In genomic region chr17:8310601-8311123, GRCh38 we compare ENCODE assay signal across 19 cellular contexts. TPM values are rescaled to one million over a fixed set of nuclear protein-coding genes. Genes with fewer than 3 reads are reported as not detected.
A peak's percentile ranks its signal among the peaks of the same experiment; 100 is the strongest.
DNase-seq lines count a peak whose midpoint lies in the region; ATAC-seq, FAIRE-seq and TF ChIP-seq lines count a peak whose summit lies in the region.
"Had no signal": no experiment of that assay in that cellular context is flagged by ENCODE, and none has a peak within 500 bp of the region (broad histone marks: within the 10 kb centered on the region; RNA-seq: fewer than 3 reads in every experiment).

No MANE protein-coding gene starts in this region.

- H2BK120ac ChIP-seq in mesenchymal stem cell (ENCODE audit: low read depth, low read length), result no peak overlapping the region

- H3K4me2 ChIP-seq in K562 (ENCODE audit: insufficient read depth, low read length) (no peak overlapping the region), mesenchymal stem cell (ENCODE audit: low read length, poor library complexity, severe bottlenecking) (no peak overlapping the region)

- no peaks in the 10 kb centered on the region for H3K79me2 ChIP-seq in K562 (ENCODE audit: control insufficient read depth, insufficient read depth, low read length)

- no peak for FAIRE-seq in K562 (lab: Jason Lieb, UNC)
- FAIRE-seq: endometrium had no signal

- peaks cover 7 to 13% of the 10 kb centered on the region in 2 donors for H3K27me3 Mint-ChIP-seq in CD4-positive, alpha-beta memory T cell

- TF ChIP-seq POLR2A in K562 (conservative IDR thresholded peaks at IDR 0.05) (no peak), gastroesophageal sphincter (IDR thresholded peaks at IDR 0.05) (no peak)

- H3K23ac ChIP-seq in mesenchymal stem cell (ENCODE audit: low read length in 2 of 2), result no peak overlapping the region

- H3K9me3 ChIP-seq in K562 (replicated peaks; ENCODE audit: control insufficient read depth, insufficient read depth, low read depth, low read length), result no peaks in the 10 kb centered on the region
- H3K9me3 ChIP-seq in gastroesophageal sphincter, result no peaks in the 10 kb centered on the region
- no peaks in the 10 kb centered on the region for H3K9me3 ChIP-seq in mesenchymal stem cell (ENCODE audit: control insufficient read depth, low read length)
- no peaks in the 10 kb centered on the region for H3K9me3 ChIP-seq in stomach smooth muscle (ENCODE audit: control insufficient read depth in 2 of 2, low read length in 2 of 2)
- H3K9me3 ChIP-seq in CD4-positive, alpha-beta memory T cell (ENCODE audit: control insufficient read depth in 1 of 2, low read length in 2 of 2), result no peaks in the 10 kb centered on the region

- peaks cover 0 to 36% of the 10 kb centered on the region in 2 experiments; a peak in 2 of 5 replicates for H3K4me1 ChIP-seq in K562 (replicated peaks in 1 of 2; ENCODE audit: control insufficient read depth in 2 of 2, insufficient read depth in 2 of 2, low read length in 2 of 2)
- peaks cover 0 to 10% (median 0%) of the 10 kb centered on the region in 3 donors for H3K4me1 ChIP-seq in gastroesophageal sphincter
- H3K4me1 ChIP-seq in mesenchymal stem cell (ENCODE audit: control insufficient read depth, insufficient read depth, low read depth, low read length), result peaks cover 8% of the 10 kb centered on the region
- peaks cover 4% of the 10 kb centered on the region for H3K4me1 ChIP-seq in stomach smooth muscle (ENCODE audit: control insufficient read depth, insufficient read depth, low read length)
- H3K4me1 ChIP-seq in foreskin keratinocyte, result no peaks in the 10 kb centered on the region
- H3K4me1 ChIP-seq in CD4-positive, alpha-beta memory T cell (ENCODE audit: insufficient read depth, low read length), result no peaks in the 10 kb centered on the region

- H3K79me1 ChIP-seq in mesenchymal stem cell (replicated peaks; ENCODE audit: low read length, poor library complexity, severe bottlenecking), result no peaks in the 10 kb centered on the region

- POLR2A ChIA-PET in K562 (lab: Yijun Ruan, JAX), result interaction anchor here (0.6 kb wide), 1 partner anchor 17 kb away, joined by 3 read pairs; no protein-coding TSS in a partner anchor
- POLR2A ChIA-PET in CD4-positive, alpha-beta memory T cell (lab: Charles Lee; ENCODE audit: partially characterized antibody), result no interaction called here

- WGBS in K562 (ENCODE audit: insufficient coverage, low coverage, missing lambda C conversion rate), result 17% methylated on average over 7 of the region's 10 CpGs
- WGBS in gastroesophageal sphincter (ENCODE audit: low coverage in 1 of 2), 2 donors, result 20 to 59% methylated on average over 2 to 9 of the region's 10 CpGs
- WGBS in mesenchymal stem cell, result 77% methylated on average over 8 of the region's 10 CpGs

- H2BK15ac ChIP-seq in mesenchymal stem cell (ENCODE audit: low read depth, poor library complexity, severe bottlenecking), result no peak overlapping the region

- H3K27ac Mint-ChIP-seq in CD4-positive, alpha-beta memory T cell, result no peak overlapping the region
- H3K27ac Mint-ChIP-seq: activated T-helper 2 cell treated with anti-CD3 and anti-CD28 coated beads, Interferon-gamma antibody, Interleukin-2, Interleukin-4, amounts not matched to agents 10 μg/mL and 5 μg/mL and 100 μg/mL, durations not matched to agents 14 hours and 24 hours and 36 hours; CD8-positive, alpha-beta T cell; T-helper 2 cell treated with Interferon-gamma antibody and Interleukin-4, amounts not matched to agents 5 μg/mL and 100 μg/mL, for 36 hours had no signal

- H3K27ac ChIP-seq in K562 (ENCODE audit: extremely low read depth, low read depth, low read length) (no peak overlapping the region), gastroesophageal sphincter (peak overlapping the region in 3 of 4 donors; percentile 63 to 76 (median 69)), mesenchymal stem cell (ENCODE audit: low read length, poor library complexity, severe bottlenecking) (no peak overlapping the region), stomach smooth muscle (ENCODE audit: low read length) (peak overlapping the region; percentile 31), foreskin keratinocyte (no peak overlapping the region)
- no peak overlapping the region for H3K27ac ChIP-seq in CD4-positive, alpha-beta memory T cell (ENCODE audit: low read depth, low read length)

- H3K4me3 Mint-ChIP-seq in CD4-positive, alpha-beta memory T cell, result no peak overlapping the region
- H3K4me3 Mint-ChIP-seq: CD8-positive, alpha-beta T cell; T-helper 2 cell treated with Interferon-gamma antibody and Interleukin-4, amounts not matched to agents 5 μg/mL and 100 μg/mL, for 36 hours had no signal

- no peak overlapping the region; a peak in 2 of 4 replicates for H3K9ac ChIP-seq in K562 (ENCODE audit: insufficient read depth in 1 of 2, low read depth in 2 of 2, low read length in 2 of 2)
- no peak overlapping the region for H3K9ac ChIP-seq in mesenchymal stem cell (ENCODE audit: low read length)
- H3K9ac ChIP-seq in stomach smooth muscle (ENCODE audit: low read length in 2 of 2), result no peak overlapping the region

- no peak overlapping the region for H2AFZ ChIP-seq in K562 (ENCODE audit: low read depth, low read length)
- H2AFZ ChIP-seq in mesenchymal stem cell (ENCODE audit: low read depth, low read length), result no peak overlapping the region

- CTCF ChIA-PET in K562 (lab: Yijun Ruan, JAX; ENCODE audit: low intra/inter-chr PET ratio), result no interaction called here
- CTCF ChIA-PET in CD4-positive, alpha-beta memory T cell (lab: Charles Lee; ENCODE audit: partially characterized antibody), result no interaction called here

- BruUV-seq in K562 (replicated peaks; lab: Mats Ljungman, UMichigan), result no TSS peak

- peak overlapping the region; percentile 30 for H4K91ac ChIP-seq in mesenchymal stem cell (ENCODE audit: low read length)

- H2AK5ac ChIP-seq in mesenchymal stem cell (ENCODE audit: low read length, severe bottlenecking), result no peak overlapping the region

- H4K8ac ChIP-seq in mesenchymal stem cell (ENCODE audit: low read length), result no peak overlapping the region

- H2BK12ac ChIP-seq in mesenchymal stem cell (ENCODE audit: low read length in 2 of 2), result no peak overlapping the region

- no peaks in the 10 kb centered on the region for H3K9me3 Mint-ChIP-seq in CD4-positive, alpha-beta memory T cell
- H3K9me3 Mint-ChIP-seq: activated T-helper 2 cell treated with anti-CD3 and anti-CD28 coated beads, Interferon-gamma antibody, Interleukin-2, Interleukin-4, amounts not matched to agents 10 μg/mL and 5 μg/mL and 100 μg/mL, durations not matched to agents 14 hours and 24 hours and 36 hours; CD8-positive, alpha-beta T cell; T-helper 2 cell treated with Interferon-gamma antibody and Interleukin-4, amounts not matched to agents 5 μg/mL and 100 μg/mL, for 36 hours had no signal

- H3K9me1 ChIP-seq in K562 (ENCODE audit: control insufficient read depth, insufficient read depth, low read length), result no peaks in the 10 kb centered on the region

- no peak overlapping the region for H3K4ac ChIP-seq in mesenchymal stem cell (ENCODE audit: low read depth in 1 of 2, low read length in 2 of 2)

- ATAC-seq in K562 (peak; percentile 33; the same call in 2 of the 3 replicates), gastroesophageal sphincter (no peak), foreskin keratinocyte (no peak)
- ATAC-seq: CD8-positive, alpha-beta T cell had no signal

- TF ChIP-seq CTCF in K562 (IDR thresholded peaks at IDR 0.05 in 2 of 3, conservative IDR thresholded peaks at IDR 0.05 in 1 of 3; ENCODE audit: insufficient read depth in 2 of 3, low read depth in 1 of 3, low read length in 3 of 3) (no peak), gastroesophageal sphincter (IDR thresholded peaks at IDR 0.05) (no peak), foreskin keratinocyte (conservative IDR thresholded peaks at IDR 0.05) (no peak)

- peaks cover 0 to 4% (median 0%) of the 10 kb centered on the region in 4 donors for H3K4me1 Mint-ChIP-seq in CD4-positive, alpha-beta memory T cell

- TF ChIP-seq RAD21 in K562 (CRISPR knock-in tag; conservative IDR thresholded peaks at IDR 0.05 in 1 of 2, IDR thresholded peaks at IDR 0.05 in 1 of 2), result no peak

- no peaks in the 10 kb centered on the region for H3K36me3 Mint-ChIP-seq in CD4-positive, alpha-beta memory T cell
- H3K36me3 Mint-ChIP-seq: CD8-positive, alpha-beta T cell had no signal

- H3K18ac ChIP-seq in mesenchymal stem cell (ENCODE audit: low read depth in 1 of 2, low read length in 2 of 2), result no peak overlapping the region

- no peak overlapping the region for H3K4me3 ChIP-seq in K562
- peak overlapping the region in 1 of 2 donors; percentile 41 for H3K4me3 ChIP-seq in gastroesophageal sphincter
- H3K4me3 ChIP-seq in mesenchymal stem cell (ENCODE audit: insufficient read depth in 1 of 2, low read depth in 1 of 2, low read length in 2 of 2), result no peak overlapping the region
- H3K4me3 ChIP-seq in stomach smooth muscle (ENCODE audit: low read length in 2 of 2), result peak overlapping the region in 1 of 2 donors; percentile 60
- H3K4me3 ChIP-seq in CD4-positive, alpha-beta memory T cell (ENCODE audit: low read length in 2 of 2), result no peak overlapping the region

- H3K36me3 ChIP-seq in K562 (ENCODE audit: control insufficient read depth, insufficient read depth, low read length) (no peaks in the 10 kb centered on the region), gastroesophageal sphincter (no peaks in the 10 kb centered on the region), mesenchymal stem cell (ENCODE audit: control insufficient read depth in 1 of 2, insufficient read depth in 2 of 2, low read depth in 1 of 2, low read length in 2 of 2) (no peaks in the 10 kb centered on the region), stomach smooth muscle (ENCODE audit: control insufficient read depth in 2 of 2, insufficient read depth in 2 of 2, low read length in 2 of 2) (no peaks in the 10 kb centered on the region)
- H3K36me3 ChIP-seq in CD4-positive, alpha-beta memory T cell (ENCODE audit: insufficient read depth, low read length), result no peaks in the 10 kb centered on the region

- TF ChIP-seq EP300 in K562 (IDR thresholded peaks at IDR 0.05; ENCODE audit: low read length) (no peak), gastroesophageal sphincter (IDR thresholded peaks at IDR 0.05) (no peak)

- no peaks in the 10 kb centered on the region; the same call in 1 of the 2 replicates for H4K20me1 ChIP-seq in K562 (replicated peaks; ENCODE audit: control insufficient read depth, insufficient read depth, low read length)

- in situ Hi-C loops in K562 (cut with MboI), result no loop called here

- no peak overlapping the region for H3K14ac ChIP-seq in mesenchymal stem cell (ENCODE audit: low read length in 2 of 2)

- DNase-seq in K562 (ENCODE audit: extremely low read depth in 1 of 4, low spot score in 3 of 4) (no peak), mesenchymal stem cell (no peak), foreskin keratinocyte (no peak), iPS-NIHi7 (ENCODE audit: extremely low spot score) (no peak)
- no peak for DNase-seq in activated naive CD4-positive, alpha-beta T cell treated with Interleukin-2 at 50 U/mL for 16 hours
- no peak for DNase-seq in CD4-positive, alpha-beta memory T cell
- DNase-seq: CD8-positive, alpha-beta T cell; cerebellar nuclear complex; NCI-H2029; NCI-H510A treated with DMSO at 0.1 percent for 48 hours; SHP77 treated with DMSO at 0.1 percent for 48 hours had no signal

- intact Hi-C loops in K562 (cut with micrococcal nuclease), result no loop called here
- intact Hi-C loops in CD4-positive, alpha-beta memory T cell (cut with micrococcal nuclease), result no loop called here

- H2BK5ac ChIP-seq in mesenchymal stem cell (ENCODE audit: low read depth, low read length, poor library complexity, severe bottlenecking), result no peak overlapping the region

- H3K27me3 ChIP-seq in K562 (ENCODE audit: control insufficient read depth in 2 of 2, insufficient read depth in 2 of 2, low read length in 2 of 2) (peaks cover 8 to 47% of the 10 kb centered on the region in 2 experiments; a peak in 4 of 5 replicates), gastroesophageal sphincter (peaks cover 56% of the 10 kb centered on the region), mesenchymal stem cell (ENCODE audit: control insufficient read depth in 1 of 2, insufficient read depth in 1 of 2, low read length in 2 of 2) (peaks cover 50 to 59% of the 10 kb centered on the region in 2 experiments), stomach smooth muscle (ENCODE audit: control insufficient read depth in 1 of 2, insufficient read depth in 2 of 2, low read length in 2 of 2) (peaks cover 26 to 28% of the 10 kb centered on the region in 2 donors), foreskin keratinocyte (peaks cover 29% of the 10 kb centered on the region)
- H3K27me3 ChIP-seq in CD4-positive, alpha-beta memory T cell (ENCODE audit: insufficient read depth, low read length), result no peaks in the 10 kb centered on the region

RNA-seq across cellular contexts. Expression of gene ARHGEF15, which starts 0.6 kb away (rescaled TPM):
- not detected in 2 replicates for total RNA-seq in K562 (2011; cell fraction: chromatin; rRNA removed; ENCODE audit: low replicate concordance)
- not detected in 2 replicates for total RNA-seq in K562 (2011; cell fraction: nucleolus; rRNA removed)
- not detected in 2 replicates for total RNA-seq in K562 (2011; cell fraction: nucleoplasm; rRNA removed)
- total RNA-seq in K562 (2014; rRNA removed) (not detected in 2 replicates), K562 (2014; rRNA removed; fragmentation: Illumina TruSeq; extraction: Trizol) (not detected in 2 replicates), K562 (2015; rRNA removed; fragmentation: Illumina TruSeq; extraction: Trizol) (not detected in 2 replicates), K562 (2021) (not detected in 2 replicates), gastroesophageal sphincter (10 to 100 TPM in 2 of 4 donors, 1 to 10 TPM in 2; 4.4 to 25.4 (median 16.2) TPM), foreskin keratinocyte (not detected in 2 replicates)
- polyA plus RNA-seq in K562 (2011; rRNA removed) (not detected in 2 replicates), K562 (2014; fragmentation: Illumina TruSeq; extraction: Trizol) (not detected in 2 replicates), K562 (2014; fragmentation: Nextera tagmentation; extraction: Ambion mirVana) (not detected), K562 (2014; rRNA removed) (not detected in 2 replicates), foreskin keratinocyte (not detected in 2 replicates)
- 0.01 TPM in 1 of 2 replicates, not detected in the other for polyA plus RNA-seq in K562 (2011; cell fraction: cytosol; rRNA removed)
- not detected in 2 replicates for polyA plus RNA-seq in K562 (2011; cell fraction: nucleus; rRNA removed)
- polyA plus RNA-seq in K562 (2012), result 0.03 TPM in 1 of 2 replicates, not detected in the other
- polyA minus RNA-seq in K562 (2011; rRNA and poly(A)+ RNA removed), result not detected in 2 replicates
- not detected in 2 replicates for polyA minus RNA-seq in K562 (2011; cell fraction: cytosol; rRNA and poly(A)+ RNA removed)
- polyA minus RNA-seq in K562 (2011; cell fraction: nucleus; rRNA and poly(A)+ RNA removed), result not detected in 2 replicates
- not detected for polyA plus RNA-seq in mesenchymal stem cell (2013, experiment 1 of 2)
- not detected for polyA plus RNA-seq in mesenchymal stem cell (2013, experiment 2 of 2)
- not detected for total RNA-seq in CD4-positive, alpha-beta memory T cell
- polyA plus RNA-seq in CD4-positive, alpha-beta memory T cell, result not detected
- total RNA-seq: activated T-helper 2 cell treated with anti-CD3 and anti-CD28 coated beads, Interferon-gamma antibody, Interleukin-2, Interleukin-4, amounts not matched to agents 10 μg/mL and 5 μg/mL and 100 μg/mL, durations not matched to agents 14 hours and 24 hours and 36 hours; CD8-positive, alpha-beta T cell; H4; osteocyte had no signal

RNA-seq across cellular contexts. Expression of gene SLC25A35, which starts 15.5 kb away (rescaled TPM):
- 18.4 and 34.5 TPM in 2 replicates for total RNA-seq in K562 (2011; cell fraction: chromatin; rRNA removed; ENCODE audit: low replicate concordance)
- 12.9 and 13.0 TPM in 2 replicates for total RNA-seq in K562 (2011; cell fraction: nucleolus; rRNA removed)
- total RNA-seq in K562 (2011; cell fraction: nucleoplasm; rRNA removed), result 19.7 and 31.4 TPM in 2 replicates
- total RNA-seq in K562 (2014; rRNA removed) (0.95 and 2.8 TPM in 2 replicates), K562 (2014; rRNA removed; fragmentation: Illumina TruSeq; extraction: Trizol) (1.0 and 1.1 TPM in 2 replicates), K562 (2015; rRNA removed; fragmentation: Illumina TruSeq; extraction: Trizol) (1.4 and 1.8 TPM in 2 replicates), K562 (2021) (5.2 and 5.3 TPM in 2 replicates), gastroesophageal sphincter (1 to 10 TPM in 3 of 4 donors, under 1 TPM in 1; 0.35 to 6.1 (median 3.4) TPM), foreskin keratinocyte (1.4 and 1.8 TPM in 2 replicates)
- polyA plus RNA-seq in K562 (2011; rRNA removed) (2.0 and 3.3 TPM in 2 replicates), K562 (2014; fragmentation: Illumina TruSeq; extraction: Trizol) (4.4 and 5.1 TPM in 2 replicates), K562 (2014; fragmentation: Nextera tagmentation; extraction: Ambion mirVana) (1 to 10 TPM in 1 of 2 experiments, under 1 TPM in 1; 0.93 to 1.6 TPM), K562 (2014; rRNA removed) (4.4 and 6.2 TPM in 2 replicates), foreskin keratinocyte (2.7 and 2.8 TPM in 2 replicates)
- polyA plus RNA-seq in K562 (2011; cell fraction: cytosol; rRNA removed), result 1.8 and 2.2 TPM in 2 replicates
- polyA plus RNA-seq in K562 (2011; cell fraction: nucleus; rRNA removed), result 26.8 and 38.9 TPM in 2 replicates
- 6.8 and 12.3 TPM in 2 replicates for polyA plus RNA-seq in K562 (2012)
- polyA minus RNA-seq in K562 (2011; rRNA and poly(A)+ RNA removed), result 1.0 and 1.4 TPM in 2 replicates
- 1.4 and 1.5 TPM in 2 replicates for polyA minus RNA-seq in K562 (2011; cell fraction: cytosol; rRNA and poly(A)+ RNA removed)
- 2.9 and 3.9 TPM in 2 replicates for polyA minus RNA-seq in K562 (2011; cell fraction: nucleus; rRNA and poly(A)+ RNA removed)
- polyA plus RNA-seq in mesenchymal stem cell (2013, experiment 1 of 2), result 5.8 TPM
- 6.1 TPM for polyA plus RNA-seq in mesenchymal stem cell (2013, experiment 2 of 2)
- total RNA-seq in CD4-positive, alpha-beta memory T cell, result 1 to 10 TPM; 7.3 to 8.4 TPM
- 1 to 10 TPM in 1 of 2 donors, under 1 TPM in 1; 0.86 to 1.1 TPM for polyA plus RNA-seq in CD4-positive, alpha-beta memory T cell

RNA-seq across cellular contexts. Expression of gene RANGRF, which starts 22.2 kb away (rescaled TPM):
- 5.1 and 15.0 TPM in 2 replicates for total RNA-seq in K562 (2011; cell fraction: chromatin; rRNA removed; ENCODE audit: low replicate concordance)
- total RNA-seq in K562 (2011; cell fraction: nucleolus; rRNA removed), result 14.6 and 14.7 TPM in 2 replicates
- 13.1 and 14.4 TPM in 2 replicates for total RNA-seq in K562 (2011; cell fraction: nucleoplasm; rRNA removed)
- total RNA-seq in K562 (2014; rRNA removed), result 15.4 and 18.4 TPM in 2 replicates
- 7.2 and 7.6 TPM in 2 replicates for total RNA-seq in K562 (2014; rRNA removed; fragmentation: Illumina TruSeq; extraction: Trizol)
- 10.1 and 11.6 TPM in 2 replicates for total RNA-seq in K562 (2015; rRNA removed; fragmentation: Illumina TruSeq; extraction: Trizol)
- 17.3 and 17.6 TPM in 2 replicates for total RNA-seq in K562 (2021)
- 14.7 and 17.0 TPM in 2 replicates for polyA plus RNA-seq in K562 (2011; rRNA removed)
- 20.0 and 29.0 TPM in 2 replicates for polyA plus RNA-seq in K562 (2011; cell fraction: cytosol; rRNA removed)
- 34.9 and 41.5 TPM in 2 replicates for polyA plus RNA-seq in K562 (2011; cell fraction: nucleus; rRNA removed)
- polyA plus RNA-seq in K562 (2012), result 24.2 and 24.4 TPM in 2 replicates
- 23.3 TPM in 2 replicates for polyA plus RNA-seq in K562 (2014; fragmentation: Illumina TruSeq; extraction: Trizol)
- polyA plus RNA-seq in K562 (2014; fragmentation: Nextera tagmentation; extraction: Ambion mirVana), result 10 to 100 TPM; 48.7 to 60.0 TPM
- polyA plus RNA-seq in K562 (2014; rRNA removed), result 16.0 and 20.6 TPM in 2 replicates
- 5.0 and 7.7 TPM in 2 replicates for polyA minus RNA-seq in K562 (2011; rRNA and poly(A)+ RNA removed)
- polyA minus RNA-seq in K562 (2011; cell fraction: cytosol; rRNA and poly(A)+ RNA removed), result 7.2 and 10.2 TPM in 2 replicates
- 3.2 and 3.9 TPM in 2 replicates for polyA minus RNA-seq in K562 (2011; cell fraction: nucleus; rRNA and poly(A)+ RNA removed)
- 10 to 100 TPM; 28.5 to 34.6 (median 30.1) TPM for total RNA-seq in gastroesophageal sphincter
- polyA plus RNA-seq in mesenchymal stem cell (2013, experiment 1 of 2), result 44.4 TPM
- polyA plus RNA-seq in mesenchymal stem cell (2013, experiment 2 of 2), result 45.9 TPM
- total RNA-seq in foreskin keratinocyte, result 20.9 and 30.2 TPM in 2 replicates
- 61.8 and 67.9 TPM in 2 replicates for polyA plus RNA-seq in foreskin keratinocyte
- total RNA-seq in CD4-positive, alpha-beta memory T cell, result 10 to 100 TPM; 39.7 to 42.8 TPM
- 10 to 100 TPM; 77.5 to 96.2 TPM for polyA plus RNA-seq in CD4-positive, alpha-beta memory T cell

RNA-seq across cellular contexts. Expression of gene ODF4, which starts 29.0 kb away (rescaled TPM):
- not detected in 2 replicates for total RNA-seq in K562 (2011; cell fraction: chromatin; rRNA removed; ENCODE audit: low replicate concordance)
- total RNA-seq in K562 (2011; cell fraction: nucleolus; rRNA removed), result not detected in 2 replicates
- not detected in 2 replicates for total RNA-seq in K562 (2011; cell fraction: nucleoplasm; rRNA removed)
- total RNA-seq in K562 (2014; rRNA removed) (not detected in 2 replicates), K562 (2014; rRNA removed; fragmentation: Illumina TruSeq; extraction: Trizol) (not detected in 2 replicates), K562 (2015; rRNA removed; fragmentation: Illumina TruSeq; extraction: Trizol) (not detected in 2 replicates), K562 (2021) (not detected in 2 replicates), gastroesophageal sphincter (not detected), foreskin keratinocyte (not detected in 2 replicates)
- polyA plus RNA-seq in K562 (2011; rRNA removed) (not detected in 2 replicates), K562 (2014; fragmentation: Illumina TruSeq; extraction: Trizol) (not detected in 2 replicates), K562 (2014; fragmentation: Nextera tagmentation; extraction: Ambion mirVana) (not detected), K562 (2014; rRNA removed) (not detected in 2 replicates), foreskin keratinocyte (not detected in 2 replicates)
- polyA plus RNA-seq in K562 (2011; cell fraction: cytosol; rRNA removed), result not detected in 2 replicates
- not detected in 2 replicates for polyA plus RNA-seq in K562 (2011; cell fraction: nucleus; rRNA removed)
- not detected in 2 replicates for polyA plus RNA-seq in K562 (2012)
- not detected in 2 replicates for polyA minus RNA-seq in K562 (2011; rRNA and poly(A)+ RNA removed)
- not detected in 2 replicates for polyA minus RNA-seq in K562 (2011; cell fraction: cytosol; rRNA and poly(A)+ RNA removed)
- polyA minus RNA-seq in K562 (2011; cell fraction: nucleus; rRNA and poly(A)+ RNA removed), result not detected in 2 replicates
- not detected for polyA plus RNA-seq in mesenchymal stem cell (2013, experiment 1 of 2)
- not detected for polyA plus RNA-seq in mesenchymal stem cell (2013, experiment 2 of 2)
- not detected for total RNA-seq in CD4-positive, alpha-beta memory T cell
- polyA plus RNA-seq in CD4-positive, alpha-beta memory T cell, result not detected
- total RNA-seq: activated T-helper 2 cell treated with anti-CD3 and anti-CD28 coated beads, Interferon-gamma antibody, Interleukin-2, Interleukin-4, amounts not matched to agents 10 μg/mL and 5 μg/mL and 100 μg/mL, durations not matched to agents 14 hours and 24 hours and 36 hours; CD8-positive, alpha-beta T cell; H4; mucosa of gallbladder; osteocyte had no signal

Comparison
In these comparisons a context has a peak if more than half of its experiments do, and no peak if none do; other contexts are left out.
1. H3K27ac ChIP-seq: peak in gastroesophageal sphincter (3 of 4) and stomach smooth muscle (single experiment); none in K562 (single experiment), mesenchymal stem cell (single experiment), foreskin keratinocyte (single experiment) and CD4-positive, alpha-beta memory T cell (single experiment).